ENCODE assay signal across 18 cellular contexts in the genomic region with DNA sequence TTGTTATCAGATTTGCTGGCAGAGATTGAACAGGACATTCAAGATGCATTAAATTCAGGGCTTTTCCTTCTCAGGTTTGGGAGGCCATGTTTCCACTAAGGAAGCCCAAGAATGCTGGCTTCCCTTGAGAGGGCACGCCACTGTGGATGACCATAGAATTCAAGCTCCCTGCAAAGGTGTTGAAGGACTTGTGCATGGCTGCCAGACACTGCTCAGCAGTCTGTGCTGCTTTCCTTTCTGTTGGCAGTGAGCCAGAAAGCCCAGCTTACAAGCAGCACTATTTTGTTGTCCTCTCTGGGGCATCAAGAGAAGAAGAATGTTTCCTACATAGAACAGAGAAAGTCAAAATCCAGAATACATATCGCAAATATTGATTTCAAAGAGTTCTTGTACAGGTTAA.
A peak's percentile ranks its signal among the peaks of the same experiment; 100 is the strongest.
DNase-seq lines count a peak whose midpoint lies in the region; ATAC-seq and TF ChIP-seq lines count a peak whose summit lies in the region.
"Had no signal": no experiment of that assay in that cellular context is flagged by ENCODE, and none has a peak within 500 bp of the region (broad histone marks: within the 10 kb centered on the region; RNA-seq: fewer than 3 reads in every experiment).

No MANE protein-coding gene starts in this region.

- H3K36me3 Mint-ChIP-seq in natural killer cell: no peaks in the 10 kb centered on the region
- H3K36me3 Mint-ChIP-seq in activated CD4-positive, alpha-beta T cell treated with anti-CD3 and anti-CD28 coated beads for 36 hours (ENCODE audit: low read depth): no peaks in the 10 kb centered on the region
- H3K36me3 Mint-ChIP-seq: stimulated activated effector memory CD8-positive, alpha-beta T cell treated with anti-CD3 and anti-CD28 coated beads, Interleukin-12 subunit alpha, Interleukin-12 subunit beta, amount 100 ng/mL, for 72 hours had no signal

- H3K9me3 ChIP-seq in Peyer's patch: no peaks in the 10 kb centered on the region
- H3K9me3 ChIP-seq: left ventricle myocardium inferior, tibial artery had no signal

- TF ChIP-seq CTCF in epithelial cell of esophagus (IDR thresholded peaks at IDR 0.05; ENCODE audit: insufficient read depth, low read depth, low read length, missing control alignments) (no peak), Peyer's patch (IDR thresholded peaks at IDR 0.05) (no peak), natural killer cell (IDR thresholded peaks at IDR 0.05) (no peak)

- H3K4me1 Mint-ChIP-seq in natural killer cell: no peaks in the 10 kb centered on the region
- H3K4me1 Mint-ChIP-seq in activated CD4-positive, alpha-beta T cell treated with anti-CD3 and anti-CD28 coated beads for 36 hours: no peaks in the 10 kb centered on the region
- H3K4me1 Mint-ChIP-seq: central memory CD8-positive, alpha-beta T cell; stimulated activated effector memory CD8-positive, alpha-beta T cell treated with anti-CD3 and anti-CD28 coated beads, Interleukin-12 subunit alpha, Interleukin-12 subunit beta, amount 100 ng/mL, for 72 hours had no signal

- no peak for ATAC-seq in natural killer cell
- no peak for ATAC-seq in activated CD4-positive, alpha-beta T cell treated with anti-CD3 and anti-CD28 coated beads for 36 hours
- ATAC-seq: stimulated activated effector memory CD8-positive, alpha-beta T cell treated with anti-CD3 and anti-CD28 coated beads, Interleukin-12 subunit alpha, Interleukin-12 subunit beta, amount 100 ng/mL, for 72 hours had no signal

- no peaks in the 10 kb centered on the region for H3K27me3 ChIP-seq in Peyer's patch
- H3K27me3 ChIP-seq: tibial artery had no signal

- H3K27ac ChIP-seq in Peyer's patch: no peak overlapping the region
- H3K27ac ChIP-seq: left ventricle myocardium inferior, tibial artery had no signal

- H3K4me3 ChIP-seq in epithelial cell of esophagus (ENCODE audit: low read length): no peak overlapping the region
- H3K4me3 ChIP-seq in Peyer's patch: no peak overlapping the region
- H3K4me3 ChIP-seq: left ventricle myocardium inferior, tibial artery had no signal

- intact Hi-C loops in natural killer cell (cut with micrococcal nuclease): no loop called here
- intact Hi-C loops in activated CD4-positive, alpha-beta T cell treated with anti-CD3 and anti-CD28 coated beads for 36 hours (cut with DNase I, micrococcal nuclease): no loop called here

- POLR2A ChIA-PET in activated CD4-positive, alpha-beta T cell treated with anti-CD3 and anti-CD28 coated beads for 36 hours (lab: Charles Lee): no interaction called here

- TF ChIP-seq POLR2A in Peyer's patch (IDR thresholded peaks at IDR 0.05): no peak

- DNase-seq in Ammon's horn (ENCODE audit: low spot score) (peak; percentile 29), G401 (ENCODE audit: low spot score) (peak; percentile 76), NCI-H2171 treated with DMSO at 0.1 percent for 48 hours (lab: John Stamatoyannopoulos, UW) (peak; percentile 52), epithelial cell of esophagus (ENCODE audit: low read depth) (peak; percentile 8), Peyer's patch (no peak), natural killer cell (no peak), A172 (ENCODE audit: low spot score) (no peak)
- no peak for DNase-seq in activated CD4-positive, alpha-beta T cell treated with anti-CD3 and anti-CD28 coated beads for 36 hours
- DNase-seq: activated CD4-positive, CD25-positive, alpha-beta regulatory T cell; activated effector memory CD4-positive, alpha-beta T cell treated with Interleukin-2 at 50 U/mL for 16 hours; AML-193; left ventricle myocardium inferior; MV-4-11; NK-92 treated with Interleukin-12 subunit alpha and Interleukin-12 subunit beta, amount 100 ng/mL, for 24 hours; T-helper 2 cell; tibial artery had no signal

- H3K36me3 ChIP-seq in Peyer's patch: no peaks in the 10 kb centered on the region
- H3K36me3 ChIP-seq: left ventricle myocardium inferior, tibial artery had no signal

- CTCF ChIA-PET in activated CD4-positive, alpha-beta T cell treated with anti-CD3 and anti-CD28 coated beads for 36 hours (lab: Charles Lee): no interaction called here

- H3K4me1 ChIP-seq in Peyer's patch: no peaks in the 10 kb centered on the region
- H3K4me1 ChIP-seq: left ventricle myocardium inferior, tibial artery had no signal

- no peak overlapping the region for H3K4me3 Mint-ChIP-seq in natural killer cell
- H3K4me3 Mint-ChIP-seq in activated CD4-positive, alpha-beta T cell treated with anti-CD3 and anti-CD28 coated beads for 36 hours: no peak overlapping the region
- H3K4me3 Mint-ChIP-seq: central memory CD8-positive, alpha-beta T cell; stimulated activated effector memory CD8-positive, alpha-beta T cell treated with anti-CD3 and anti-CD28 coated beads, Interleukin-12 subunit alpha, Interleukin-12 subunit beta, amount 100 ng/mL, for 72 hours had no signal

- H3K27ac Mint-ChIP-seq in natural killer cell: no peak overlapping the region
- H3K27ac Mint-ChIP-seq in activated CD4-positive, alpha-beta T cell treated with anti-CD3 and anti-CD28 coated beads for 36 hours: no peak overlapping the region
- H3K27ac Mint-ChIP-seq: stimulated activated effector memory CD8-positive, alpha-beta T cell treated with anti-CD3 and anti-CD28 coated beads, Interleukin-12 subunit alpha, Interleukin-12 subunit beta, amount 100 ng/mL, for 72 hours had no signal

- H3K27me3 Mint-ChIP-seq in natural killer cell (ENCODE audit: low read depth in 2 of 2): no peaks in the 10 kb centered on the region
- no peaks in the 10 kb centered on the region for H3K27me3 Mint-ChIP-seq in activated CD4-positive, alpha-beta T cell treated with anti-CD3 and anti-CD28 coated beads for 36 hours
- H3K27me3 Mint-ChIP-seq: central memory CD8-positive, alpha-beta T cell had no signal

- peaks cover 6 to 7% of the 10 kb centered on the region in 2 donors for H3K9me3 Mint-ChIP-seq in natural killer cell
- H3K9me3 Mint-ChIP-seq in activated CD4-positive, alpha-beta T cell treated with anti-CD3 and anti-CD28 coated beads for 36 hours (ENCODE audit: low read depth): no peaks in the 10 kb centered on the region

- in situ Hi-C loops in G401 (cut with HindIII; ENCODE audit: low sequenced_read_pairs): no loop called here

Comparison
In these comparisons a context has a peak if more than half of its experiments do, and no peak if none do; other contexts are left out.
1. DNase-seq: peak in Ammon's horn (single experiment), G401 (single experiment), NCI-H2171 treated with DMSO at 0.1 percent for 48 hours (single experiment) and epithelial cell of esophagus (single experiment); none in Peyer's patch (0 of 3), natural killer cell (single experiment), activated CD4-positive, alpha-beta T cell treated with anti-CD3 and anti-CD28 coated beads for 36 hours (single experiment) and A172 (single experiment).